ENCODE assay signal across 8 cellular contexts in genomic region chr19:32675720-32676185, GRCh38. TPM values are rescaled to one million over a fixed set of nuclear protein-coding genes. Genes with fewer than 3 reads are reported as not detected.
A peak's percentile ranks its signal among the peaks of the same experiment; 100 is the strongest.
DNase-seq lines count a peak whose midpoint lies in the region; ATAC-seq, FAIRE-seq and TF ChIP-seq lines count a peak whose summit lies in the region.

RGS9BP (plus strand) TSS chr19:32675848; CDS start chr19:32676264, 416 bp downstream.

- intact Hi-C loops in CD4-positive, alpha-beta memory T cell (cut with micrococcal nuclease): loop anchor here (1.0 to 2.0 kb wide), 8 partner anchors 16 to 501 kb away; partner anchors contain the start of genes DPY19L3, FAAP24, GPATCH1 and NUDT19
- intact Hi-C loops in left colon (cut with DNase I, micrococcal nuclease): no loop called here

- peaks cover 20 to 49% (median 32%) of the 10 kb centered on the region in 4 donors for H3K4me1 Mint-ChIP-seq in CD4-positive, alpha-beta memory T cell

- no peaks in the 10 kb centered on the region for H3K36me3 ChIP-seq in CD4-positive, alpha-beta memory T cell (ENCODE audit: insufficient read depth, low read length)

- no peaks in the 10 kb centered on the region for H3K9me3 ChIP-seq in CD4-positive, alpha-beta memory T cell (ENCODE audit: control insufficient read depth in 1 of 2, low read length in 2 of 2)

- no peak for FAIRE-seq in H54 (lab: Jason Lieb, UNC)

- peaks cover 0 to 11% of the 10 kb centered on the region in 2 donors for H3K36me3 Mint-ChIP-seq in CD4-positive, alpha-beta memory T cell

- H3K9me3 Mint-ChIP-seq in CD4-positive, alpha-beta memory T cell: no peaks in the 10 kb centered on the region

- TF ChIP-seq POLR2A in H54 (IDR thresholded peaks at IDR 0.05; ENCODE audit: low read depth, low read length): peak; percentile 20; the same call in 1 of the 2 replicates

- peak within 1 kb of the TSS; percentile 75 to 81 for H3K4me3 ChIP-seq in CD4-positive, alpha-beta memory T cell (ENCODE audit: low read length in 2 of 2)

- peak within 1 kb of the TSS; percentile 88 to 96 (median 92) for H3K4me3 Mint-ChIP-seq in CD4-positive, alpha-beta memory T cell

- peak; percentile 40 to 46 for ATAC-seq in activated CD4-positive, CD25-positive, alpha-beta regulatory T cell treated with anti-CD3 and anti-CD28 coated beads, Interleukin-2, amount 50 U/mL, for 24 hours
- ATAC-seq in left colon: peak; percentile 68
- ATAC-seq in HG03354 (IDR thresholded peaks at IDR 0.05; ENCODE audit: poor library complexity, severe bottlenecking, unreplicated experiment): no peak

- peaks cover 43% of the 10 kb centered on the region for H3K4me1 ChIP-seq in CD4-positive, alpha-beta memory T cell (ENCODE audit: insufficient read depth, low read length)

- peak within 1 kb of the TSS; percentile 77 to 88 (median 87) for H3K27ac Mint-ChIP-seq in CD4-positive, alpha-beta memory T cell

- H3K27me3 ChIP-seq in CD4-positive, alpha-beta memory T cell (ENCODE audit: insufficient read depth, low read length): no peaks in the 10 kb centered on the region

- peaks cover 6 to 7% of the 10 kb centered on the region in 2 donors for H3K27me3 Mint-ChIP-seq in CD4-positive, alpha-beta memory T cell

- H3K27ac ChIP-seq in CD4-positive, alpha-beta memory T cell (ENCODE audit: low read depth, low read length): peak within 1 kb of the TSS; percentile 68
- peak within 1 kb of the TSS; percentile 69 for H3K27ac ChIP-seq in cingulate gyrus (ENCODE audit: low read depth, low read length)

- CTCF ChIA-PET in CD4-positive, alpha-beta memory T cell (lab: Charles Lee; ENCODE audit: partially characterized antibody): interaction anchor here (0.9 to 1.8 kb wide), 5 partner anchors 15 to 146 kb away, joined by 3 to 5 read pairs (median 3); no protein-coding TSS in a partner anchor

- DNase-seq in CD4-positive, alpha-beta memory T cell: peak; percentile 56 to 73 (median 61)
- DNase-seq in H54 (ENCODE audit: insufficient read length, low spot score) (peak; percentile 97), NCI-H2171 (lab: John Stamatoyannopoulos, UW) (peak; percentile 78), left colon (peak; percentile 86 to 87)
- DNase-seq in stimulated activated CD4-positive, alpha-beta T cell treated with anti-CD3 and anti-CD28 coated beads, Interleukin-2, amount 100 ng/mL, for 24 hours: peak; percentile 65 to 75

- POLR2A ChIA-PET in CD4-positive, alpha-beta memory T cell (lab: Charles Lee; ENCODE audit: partially characterized antibody): interaction anchor here (0.9 to 6.2 kb wide), 10 partner anchors 11 to 296 kb away, joined by 3 to 73 read pairs (median 6); partner anchors contain the start of genes CEP89, FAAP24, NUDT19 and PDCD5

RNA-seq across cellular contexts. Expression of gene RGS9BP, which starts in this region (rescaled TPM):
- total RNA-seq in CD4-positive, alpha-beta memory T cell: under 1 TPM; 0.52 to 0.89 TPM
- under 1 TPM; 0.08 to 0.25 TPM for polyA plus RNA-seq in CD4-positive, alpha-beta memory T cell
- under 1 TPM; 0.09 to 0.11 TPM for total RNA-seq in left colon

Comparison
In these comparisons a context has a peak if more than half of its experiments do, and no peak if none do; other contexts are left out.
1. Peak in DNase-seq, H3K4me3 ChIP-seq and H3K27ac ChIP-seq in CD4-positive, alpha-beta memory T cell; RNA of the gene not detected or under 1 TPM.
2. Peak in DNase-seq and ATAC-seq in left colon; RNA of the gene not detected or under 1 TPM.